Comparison of ENCODE assay signal across 16 cellular contexts in genomic region chr13:112973577-112973951, GRCh38. TPM values are rescaled to one million over a fixed set of nuclear protein-coding genes. Genes with fewer than 3 reads are reported as not detected.
A peak's percentile ranks its signal among the peaks of the same experiment; 100 is the strongest.
DNase-seq lines count a peak whose midpoint lies in the region; ATAC-seq and TF ChIP-seq lines count a peak whose summit lies in the region.
"Had no signal": no experiment of that assay in that cellular context is flagged by ENCODE, and none has a peak within 500 bp of the region (broad histone marks: within the 10 kb centered on the region; RNA-seq: fewer than 3 reads in every experiment).

No MANE protein-coding gene starts in this region.

- H3K4me1 Mint-ChIP-seq in chondrocyte (ENCODE audit: low read depth) (peaks cover 6% of the 10 kb centered on the region), nephron progenitor cell (peaks cover 46% of the 10 kb centered on the region)

- peaks cover 22% of the 10 kb centered on the region for H3K27me3 ChIP-seq in left ventricle myocardium inferior (ENCODE audit: low read depth)

- H3K27ac Mint-ChIP-seq in chondrocyte (ENCODE audit: unreplicated experiment), result no peak overlapping the region
- H3K27ac Mint-ChIP-seq in nephron progenitor cell, result no peak overlapping the region

- H3K4me3 Mint-ChIP-seq in chondrocyte (ENCODE audit: unreplicated experiment) (no peak overlapping the region), nephron progenitor cell (peak overlapping the region; percentile 10)

- H3K4me3 ChIP-seq in left ventricle myocardium inferior, result no peak overlapping the region
- H3K4me3 ChIP-seq: GM12878 had no signal

- H3K4me1 ChIP-seq in left ventricle myocardium inferior, result peaks cover 42% of the 10 kb centered on the region

- TF ChIP-seq CTCF in left ventricle myocardium inferior (IDR thresholded peaks at IDR 0.05; ENCODE audit: borderline replicate concordance) (no peak), chondrocyte (IDR thresholded peaks at IDR 0.05) (no peak), nephron progenitor cell (IDR thresholded peaks at IDR 0.05) (no peak)

- no peaks in the 10 kb centered on the region for H3K36me3 ChIP-seq in left ventricle myocardium inferior

- H3K27me3 Mint-ChIP-seq in chondrocyte (ENCODE audit: low read depth) (peaks cover 34% of the 10 kb centered on the region), nephron progenitor cell (ENCODE audit: low read depth, poor library complexity) (peaks cover 57% of the 10 kb centered on the region)

- DNase-seq in left ventricle myocardium inferior (peak; percentile 12), Right ventricle myocardium inferior (ENCODE audit: missing footprints) (no peak), chondrocyte (ENCODE audit: low spot score) (peak; percentile 87), nephron progenitor cell (no peak), amygdala (lab: John Stamatoyannopoulos, UW) (no peak)
- no peak for DNase-seq in stimulated activated naive CD4-positive, alpha-beta T cell (lab: John Stamatoyannopoulos, UW)
- DNase-seq: ACHN, C1 segment of cervical spinal cord, EL, GOT3, KBM-7, NCI-H1694 treated with DMSO at 0.1 percent for 48 hours, SHP77 treated with DMSO at 0.1 percent for 48 hours, SK-N-SH had no signal

- H3K9me3 Mint-ChIP-seq in chondrocyte (ENCODE audit: low read depth), result peaks cover 12% of the 10 kb centered on the region
- H3K9me3 Mint-ChIP-seq in nephron progenitor cell, result peaks cover 30% of the 10 kb centered on the region

- ATAC-seq in Right ventricle myocardium inferior (no peak), GM18502 (IDR thresholded peaks at IDR 0.05; ENCODE audit: poor library complexity, unreplicated experiment) (no peak)
- ATAC-seq: GM12878 had no signal

- H3K27ac ChIP-seq in left ventricle myocardium inferior (replicated peaks), result no peak overlapping the region

- H3K36me3 Mint-ChIP-seq in chondrocyte (ENCODE audit: low read depth) (peaks cover 2% of the 10 kb centered on the region), nephron progenitor cell (ENCODE audit: low read depth) (peaks cover 4% of the 10 kb centered on the region)

- intact Hi-C loops in left ventricle myocardium inferior (cut with micrococcal nuclease), result no loop called here
- intact Hi-C loops in Right ventricle myocardium inferior (cut with DNase I), result no loop called here

- H3K9me3 ChIP-seq in left ventricle myocardium inferior (replicated peaks), result peaks cover 5% of the 10 kb centered on the region
- H3K9me3 ChIP-seq: SK-N-SH had no signal

RNA-seq across cellular contexts. Expression of gene MCF2L, which starts 4.5 kb away (rescaled TPM):
- total RNA-seq in left ventricle myocardium inferior (41.2 TPM), Right ventricle myocardium inferior (45.9 TPM), chondrocyte (6.7 to 8.0 TPM (median 7.6 TPM) in 3 replicates)

Comparison
In these comparisons a context has a peak if more than half of its experiments do, and no peak if none do; other contexts are left out.
1. DNase-seq: peak in left ventricle myocardium inferior (single experiment) and chondrocyte (single experiment); none in Right ventricle myocardium inferior (single experiment), nephron progenitor cell (single experiment), amygdala (0 of 56) and stimulated activated naive CD4-positive, alpha-beta T cell (0 of 6).